ENCODE assay signal across 26 cellular contexts in genomic region chr3:159953320-159953719, GRCh38. TPM values are rescaled to one million over a fixed set of nuclear protein-coding genes. Genes with fewer than 3 reads are reported as not detected.
A peak's percentile ranks its signal among the peaks of the same experiment; 100 is the strongest.
DNase-seq lines count a peak whose midpoint lies in the region; ATAC-seq and TF ChIP-seq lines count a peak whose summit lies in the region.
"Had no signal": no experiment of that assay in that cellular context is flagged by ENCODE, and none has a peak within 500 bp of the region (broad histone marks: within the 10 kb centered on the region; RNA-seq: fewer than 3 reads in every experiment).

No MANE protein-coding gene starts in this region.

- H4K8ac ChIP-seq in mesenchymal stem cell (ENCODE audit: low read length): no peak overlapping the region

- no peak overlapping the region for H2BK120ac ChIP-seq in mesenchymal stem cell (ENCODE audit: low read depth, low read length)

- peak overlapping the region; percentile 23 for H2BK15ac ChIP-seq in mesenchymal stem cell (ENCODE audit: low read depth, poor library complexity, severe bottlenecking)

- DNase-seq in CD14-positive monocyte (ENCODE audit: low spot score): no peak
- peak; percentile 74 for DNase-seq in MV-4-11 (lab: John Stamatoyannopoulos, UW)
- peak; percentile 31 for DNase-seq in SIG-M5 (lab: John Stamatoyannopoulos, UW)
- DNase-seq in mesenchymal stem cell: no peak
- DNase-seq in LoVo (ENCODE audit: low spot score): no peak
- DNase-seq in T1000 (lab: John Stamatoyannopoulos, UW): no peak
- no peak for DNase-seq in PC-3
- DNase-seq: BE2C; CD4-positive, alpha-beta T cell; COR-L47; DND-41; H7; KBM-7; NCI-H1417 treated with DMSO at 0.1 percent for 48 hours; NCI-H187 treated with DMSO at 0.1 percent for 48 hours; NCI-H2107; NCI-H2227 treated with DMSO at 0.1 percent for 48 hours; NCI-H510A; NCI-H748 treated with DMSO at 0.1 percent for 48 hours; Right ventricle myocardium superior; SK-N-SH; T-helper 1 cell had no signal

- peaks cover 58% of the 10 kb centered on the region for H3K4me1 Mint-ChIP-seq in CD14-positive monocyte

- H3K14ac ChIP-seq in mesenchymal stem cell (ENCODE audit: low read length in 2 of 2): no peak overlapping the region

- H3K4me3 ChIP-seq in mesenchymal stem cell (ENCODE audit: insufficient read depth in 1 of 2, low read depth in 1 of 2, low read length in 2 of 2) (no peak overlapping the region), PC-3 (ENCODE audit: low read length) (no peak overlapping the region)
- H3K4me3 ChIP-seq: GM12878 had no signal

- no peak for TF ChIP-seq CTCF in CD14-positive monocyte (IDR thresholded peaks at IDR 0.05)
- no peak for TF ChIP-seq CTCF in PC-3 (conservative IDR thresholded peaks at IDR 0.05; ENCODE audit: low read depth, low read length)

- no peak overlapping the region for H3K23ac ChIP-seq in mesenchymal stem cell (ENCODE audit: low read length in 2 of 2)

- no peaks in the 10 kb centered on the region for H3K4me1 ChIP-seq in mesenchymal stem cell (ENCODE audit: control insufficient read depth, insufficient read depth, low read depth, low read length)
- H3K4me1 ChIP-seq in PC-3 (ENCODE audit: insufficient read depth, low read length): no peaks in the 10 kb centered on the region

- H3F3A ChIP-seq in PC-3 (ENCODE audit: low read length, unreplicated experiment): no peaks in the 10 kb centered on the region

- peaks cover 0 to 2% (median 0%) of the 10 kb centered on the region in 3 donors for H3K27me3 Mint-ChIP-seq in CD14-positive monocyte (ENCODE audit: low read depth in 3 of 3)

- CTCF ChIA-PET in PC-3 (lab: Charles Lee): no interaction called here

- H3K9ac ChIP-seq in mesenchymal stem cell (ENCODE audit: low read length): no peak overlapping the region
- no peak overlapping the region for H3K9ac ChIP-seq in PC-3 (ENCODE audit: low read length)
- H3K9ac ChIP-seq: SK-N-SH had no signal

- H3K4ac ChIP-seq in mesenchymal stem cell (ENCODE audit: low read depth in 1 of 2, low read length in 2 of 2): no peak overlapping the region

- no peak overlapping the region for H2BK12ac ChIP-seq in mesenchymal stem cell (ENCODE audit: low read length in 2 of 2)

- no peak overlapping the region for H2AK5ac ChIP-seq in mesenchymal stem cell (ENCODE audit: low read length, severe bottlenecking)

- H2BK5ac ChIP-seq in mesenchymal stem cell (ENCODE audit: low read depth, low read length, poor library complexity, severe bottlenecking): no peak overlapping the region

- H3K36me3 Mint-ChIP-seq in CD14-positive monocyte: no peaks in the 10 kb centered on the region

- H3K18ac ChIP-seq in mesenchymal stem cell (ENCODE audit: low read depth in 1 of 2, low read length in 2 of 2): no peak overlapping the region

- no peaks in the 10 kb centered on the region for H4K20me1 ChIP-seq in PC-3 (ENCODE audit: low read length)

- intact Hi-C loops in CD14-positive monocyte (cut with micrococcal nuclease) (loop anchor here in 1 of 2 donors (10.0 kb wide), 1 partner anchor 49 kb away; no protein-coding TSS in a partner anchor), PC-3 (cut with micrococcal nuclease) (no loop called here)

- POLR2A ChIA-PET in PC-3 (lab: Charles Lee; ENCODE audit: unreplicated experiment): no interaction called here

- no peaks in the 10 kb centered on the region for H3K36me3 ChIP-seq in mesenchymal stem cell (ENCODE audit: control insufficient read depth in 1 of 2, insufficient read depth in 2 of 2, low read depth in 1 of 2, low read length in 2 of 2)
- H3K36me3 ChIP-seq in PC-3 (ENCODE audit: low read depth, low read length): no peaks in the 10 kb centered on the region
- H3K36me3 ChIP-seq: BE2C had no signal

- no peak overlapping the region for H2AFZ ChIP-seq in mesenchymal stem cell (ENCODE audit: low read depth, low read length)
- H2AFZ ChIP-seq in PC-3 (ENCODE audit: low read length): no peak overlapping the region

- 100% methylated on average over 1 of the region's 2 CpGs for WGBS in mesenchymal stem cell

- H3K79me1 ChIP-seq in mesenchymal stem cell (replicated peaks; ENCODE audit: low read length, poor library complexity, severe bottlenecking): no peaks in the 10 kb centered on the region

- no peaks in the 10 kb centered on the region for H3K79me2 ChIP-seq in PC-3 (ENCODE audit: low read length)

- H3K9me3 ChIP-seq in mesenchymal stem cell (ENCODE audit: control insufficient read depth, low read length) (no peaks in the 10 kb centered on the region), PC-3 (ENCODE audit: low read length) (no peaks in the 10 kb centered on the region)
- H3K9me3 ChIP-seq: BE2C, SK-N-SH had no signal

- H3K27me3 ChIP-seq in mesenchymal stem cell (ENCODE audit: control insufficient read depth in 1 of 2, insufficient read depth in 1 of 2, low read length in 2 of 2) (no peaks in the 10 kb centered on the region), PC-3 (ENCODE audit: low read length) (no peaks in the 10 kb centered on the region)
- H3K27me3 ChIP-seq: BE2C had no signal

- peaks cover 0 to 3% (median 0%) of the 10 kb centered on the region in 7 donors for H3K9me3 Mint-ChIP-seq in CD14-positive monocyte
- H3K9me3 Mint-ChIP-seq: CD4-positive, alpha-beta T cell had no signal

- 0 out of 2 replicates have a peak, but pooled peaks cover 6% of the 10 kb centered on the region for H3K9me2 ChIP-seq in PC-3 (replicated peaks; ENCODE audit: low read length)
- H3K9me2 ChIP-seq: SK-N-SH had no signal

- H3K4me2 ChIP-seq in mesenchymal stem cell (ENCODE audit: low read length, poor library complexity, severe bottlenecking) (no peak overlapping the region), PC-3 (ENCODE audit: low read length) (no peak overlapping the region)
- H3K4me2 ChIP-seq: SK-N-SH had no signal

- no TSS peak for BruUV-seq in PC-3 (replicated peaks; lab: Mats Ljungman, UMichigan)

- H3K4me3 Mint-ChIP-seq in CD14-positive monocyte: no peak overlapping the region
- H3K4me3 Mint-ChIP-seq: CD4-positive, alpha-beta T cell had no signal

- H3K27ac Mint-ChIP-seq in CD14-positive monocyte: peak overlapping the region; percentile 67 to 94 (median 89)
- H3K27ac Mint-ChIP-seq: CD4-positive, alpha-beta T cell had no signal

- ATAC-seq in GM18867 (IDR thresholded peaks at IDR 0.05; ENCODE audit: unreplicated experiment): no peak
- no peak for ATAC-seq in PC-3
- ATAC-seq: GM12878 had no signal

- no peak overlapping the region for H4K91ac ChIP-seq in mesenchymal stem cell (ENCODE audit: low read length)

- no peak overlapping the region for H3K27ac ChIP-seq in mesenchymal stem cell (ENCODE audit: low read length, poor library complexity, severe bottlenecking)
- no peak overlapping the region for H3K27ac ChIP-seq in PC-3 (ENCODE audit: low read length)
- H3K27ac ChIP-seq: HL-60 had no signal

RNA-seq across cellular contexts. Expression of gene IL12A, which starts 35.3 kb away (rescaled TPM):
- polyA plus RNA-seq in CD14-positive monocyte: under 1 TPM in 1 of 2 donors, not detected in 1; 0.24 TPM
- 1.8 TPM for polyA plus RNA-seq in mesenchymal stem cell (2013, experiment 1 of 2)
- 1.7 TPM for polyA plus RNA-seq in mesenchymal stem cell (2013, experiment 2 of 2)
- 6.5 and 8.3 TPM in 2 replicates for total RNA-seq in PC-3 (2014; rRNA removed)
- total RNA-seq: HT-29 had no signal

Comparison
In these comparisons a context has a peak if more than half of its experiments do, and no peak if none do; other contexts are left out.
1. DNase-seq: peak in MV-4-11 (single experiment) and SIG-M5 (single experiment); none in CD14-positive monocyte (single experiment), mesenchymal stem cell (single experiment), LoVo (single experiment), T1000 (single experiment) and PC-3 (single experiment).